In the genomic region with DNA sequence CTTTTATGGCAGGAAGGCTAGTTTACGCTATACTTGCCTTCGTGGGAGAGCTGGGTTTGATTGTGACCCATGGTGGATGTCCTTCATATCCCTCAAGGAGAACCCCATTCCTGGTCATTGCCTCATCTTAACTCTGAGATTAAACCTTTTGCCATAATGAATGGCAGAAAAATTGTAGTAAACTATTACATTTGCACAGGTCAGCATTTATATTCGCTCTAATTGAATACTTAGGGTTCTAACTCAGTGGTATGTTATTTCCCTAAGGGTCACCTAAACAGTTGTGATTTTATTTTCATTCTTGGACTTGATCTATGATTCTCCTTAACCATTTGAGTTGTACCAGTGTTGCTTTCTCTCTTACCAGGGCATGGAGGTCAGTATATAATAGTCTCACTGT, we compare ENCODE assay signal across 2 cellular contexts.
TF ChIP-seq lines count a peak whose summit lies in the region.

No MANE protein-coding gene starts in this region.

TF ChIP-seq in IMR-90, 13 proteins besides CTCF, POLR2A, EP300 and RAD21:
- peak; percentile 83 for TF ChIP-seq MAFK (IDR thresholded peaks at IDR 0.05; ENCODE audit: low read depth, low read length)
- TF ChIP-seq MAZ (IDR thresholded peaks at IDR 0.05; ENCODE audit: borderline replicate concordance, low read depth, low read length), result no peak
- no peak for TF ChIP-seq RCOR1 (IDR thresholded peaks at IDR 0.05; ENCODE audit: insufficient replicate concordance, low read length)

TF ChIP-seq in HEK293T, 16 proteins besides CTCF, POLR2A, EP300 and RAD21:
- TF ChIP-seq NFRKB (IDR thresholded peaks at IDR 0.05) (no peak), CTBP1 (IDR thresholded peaks at IDR 0.05; ENCODE audit: borderline replicate concordance) (no peak), SUZ12 (IDR thresholded peaks at IDR 0.05) (no peak), FOXK2 (IDR thresholded peaks at IDR 0.05) (no peak), ZNF384 (IDR thresholded peaks at IDR 0.05) (no peak), FOXA1 (IDR thresholded peaks at IDR 0.05) (no peak), BHLHE40 (IDR thresholded peaks at IDR 0.05; ENCODE audit: borderline replicate concordance) (no peak), L3MBTL2 (conservative IDR thresholded peaks at IDR 0.05) (no peak), TARDBP (IDR thresholded peaks at IDR 0.05) (no peak), LEF1 (IDR thresholded peaks at IDR 0.05; ENCODE audit: borderline replicate concordance) (no peak)
